8 cellular contexts compared by ENCODE assay signal in genomic region chr7:129271500-129272355, GRCh38. TPM values are rescaled to one million over a fixed set of nuclear protein-coding genes. Genes with fewer than 3 reads are reported as not detected.
DNase-seq lines count a peak whose midpoint lies in the region; ATAC-seq, FAIRE-seq and TF ChIP-seq lines count a peak whose summit lies in the region.

No MANE protein-coding gene starts in this region.

- no peak overlapping the region for H3K27ac ChIP-seq in AG04450 (ENCODE audit: low read depth, low read length)
- no peak overlapping the region for H3K27ac ChIP-seq in mesenchymal stem cell (ENCODE audit: low read length, poor library complexity, severe bottlenecking)

- no peak overlapping the region for H3K4me2 ChIP-seq in mesenchymal stem cell (ENCODE audit: low read length, poor library complexity, severe bottlenecking)

- POLR2A ChIA-PET in AG04450 (lab: Yijun Ruan, JAX), result no interaction called here

- DNase-seq in AG04450 (ENCODE audit: low read depth, low spot score) (peak; percentile 6), NCI-H146 treated with DMSO at 0.1 percent for 48 hours (lab: John Stamatoyannopoulos, UW; ENCODE audit: unreplicated experiment) (peak; percentile 48), mesenchymal stem cell (peak; percentile 61)
- peak; percentile 22 to 83 (median 53) for DNase-seq in stimulated activated naive CD4-positive, alpha-beta T cell (lab: John Stamatoyannopoulos, UW)

- H3K4me3 ChIP-seq in AG04450 (ENCODE audit: low read depth, low read length), result no peak overlapping the region
- H3K4me3 ChIP-seq in mesenchymal stem cell (ENCODE audit: insufficient read depth in 1 of 2, low read depth in 1 of 2, low read length in 2 of 2), result no peak overlapping the region

- ATAC-seq in GM18498 (IDR thresholded peaks at IDR 0.05; ENCODE audit: unreplicated experiment), result peak; percentile 77
- ATAC-seq in activated CD4-positive, CD25-positive, alpha-beta regulatory T cell treated with anti-CD3 and anti-CD28 coated beads, Interleukin-2, amount 50 U/mL, for 24 hours, result peak; percentile 82 to 88
- ATAC-seq in HG03108 (IDR thresholded peaks at IDR 0.05; ENCODE audit: unreplicated experiment), result no peak

- no peak overlapping the region for H3K23ac ChIP-seq in mesenchymal stem cell (ENCODE audit: low read length in 2 of 2)

- H2BK15ac ChIP-seq in mesenchymal stem cell (ENCODE audit: low read depth, poor library complexity, severe bottlenecking), result no peak overlapping the region

- no peak overlapping the region for H2BK5ac ChIP-seq in mesenchymal stem cell (ENCODE audit: low read depth, low read length, poor library complexity, severe bottlenecking)

- WGBS in mesenchymal stem cell, result 64% methylated on average over 3 of the region's 5 CpGs

- H3K4me1 ChIP-seq in mesenchymal stem cell (ENCODE audit: control insufficient read depth, insufficient read depth, low read depth, low read length), result no peaks in the 10 kb centered on the region

- H4K8ac ChIP-seq in mesenchymal stem cell (ENCODE audit: low read length), result no peak overlapping the region

- H3K9me3 ChIP-seq in AG04450 (ENCODE audit: control insufficient read depth, insufficient read depth, low read length) (peaks cover 12% of the 10 kb centered on the region), mesenchymal stem cell (ENCODE audit: control insufficient read depth, low read length) (peaks cover 9% of the 10 kb centered on the region)

- H3K36me3 ChIP-seq in mesenchymal stem cell (ENCODE audit: control insufficient read depth in 1 of 2, insufficient read depth in 2 of 2, low read depth in 1 of 2, low read length in 2 of 2), result peaks cover 0 to 4% of the 10 kb centered on the region in 2 experiments

- peaks cover 8% of the 10 kb centered on the region for H3K79me1 ChIP-seq in mesenchymal stem cell (replicated peaks; ENCODE audit: low read length, poor library complexity, severe bottlenecking)

- no peak overlapping the region for H2BK120ac ChIP-seq in mesenchymal stem cell (ENCODE audit: low read depth, low read length)

- CTCF ChIA-PET in AG04450 (lab: Charles Lee), result interaction anchor here (0.6 to 4.1 kb wide), 14 partner anchors 8 to 465 kb away, joined by 3 to 42 read pairs (median 4); no protein-coding TSS in a partner anchor

- H3K9ac ChIP-seq in mesenchymal stem cell (ENCODE audit: low read length), result no peak overlapping the region

- no peaks in the 10 kb centered on the region for H3K27me3 ChIP-seq in AG04450 (ENCODE audit: control insufficient read depth, insufficient read depth, low read length)
- no peaks in the 10 kb centered on the region for H3K27me3 ChIP-seq in mesenchymal stem cell (ENCODE audit: control insufficient read depth in 1 of 2, insufficient read depth in 1 of 2, low read length in 2 of 2)

- H3K18ac ChIP-seq in mesenchymal stem cell (ENCODE audit: low read depth in 1 of 2, low read length in 2 of 2), result no peak overlapping the region

- FAIRE-seq in colon (lab: Jason Lieb, UNC), result peak; percentile 80

- H3K14ac ChIP-seq in mesenchymal stem cell (ENCODE audit: low read length in 2 of 2), result no peak overlapping the region

- no peak overlapping the region for H2BK12ac ChIP-seq in mesenchymal stem cell (ENCODE audit: low read length in 2 of 2)

- no peak overlapping the region for H3K4ac ChIP-seq in mesenchymal stem cell (ENCODE audit: low read depth in 1 of 2, low read length in 2 of 2)

- TF ChIP-seq CTCF in AG04450 (IDR thresholded peaks at IDR 0.05; ENCODE audit: low read depth, low read length), result peak; percentile 60

- H2AFZ ChIP-seq in mesenchymal stem cell (ENCODE audit: low read depth, low read length), result no peak overlapping the region

- H2AK5ac ChIP-seq in mesenchymal stem cell (ENCODE audit: low read length, severe bottlenecking), result no peak overlapping the region

- H4K91ac ChIP-seq in mesenchymal stem cell (ENCODE audit: low read length), result no peak overlapping the region

RNA-seq across cellular contexts. Expression of gene AHCYL2, which starts 46.9 kb away (rescaled TPM):
- 10.6 and 13.3 TPM in 2 replicates for polyA plus RNA-seq in AG04450 (2011; rRNA removed)
- polyA minus RNA-seq in AG04450 (2011; rRNA and poly(A)+ RNA removed), result 12.4 and 12.5 TPM in 2 replicates
- polyA plus RNA-seq in mesenchymal stem cell (2013, experiment 1 of 2), result 6.2 TPM
- polyA plus RNA-seq in mesenchymal stem cell (2013, experiment 2 of 2), result 5.0 TPM

Comparison
In these comparisons a context has a peak if more than half of its experiments do, and no peak if none do; other contexts are left out.
1. DNase-seq: peak in every context shown above with its lines; median percentile 61 in mesenchymal stem cell; 53 in stimulated activated naive CD4-positive, alpha-beta T cell; 48 in NCI-H146 treated with DMSO at 0.1 percent for 48 hours; 6 in AG04450.